ENCODE assay signal across 17 cellular contexts in the genomic region with DNA sequence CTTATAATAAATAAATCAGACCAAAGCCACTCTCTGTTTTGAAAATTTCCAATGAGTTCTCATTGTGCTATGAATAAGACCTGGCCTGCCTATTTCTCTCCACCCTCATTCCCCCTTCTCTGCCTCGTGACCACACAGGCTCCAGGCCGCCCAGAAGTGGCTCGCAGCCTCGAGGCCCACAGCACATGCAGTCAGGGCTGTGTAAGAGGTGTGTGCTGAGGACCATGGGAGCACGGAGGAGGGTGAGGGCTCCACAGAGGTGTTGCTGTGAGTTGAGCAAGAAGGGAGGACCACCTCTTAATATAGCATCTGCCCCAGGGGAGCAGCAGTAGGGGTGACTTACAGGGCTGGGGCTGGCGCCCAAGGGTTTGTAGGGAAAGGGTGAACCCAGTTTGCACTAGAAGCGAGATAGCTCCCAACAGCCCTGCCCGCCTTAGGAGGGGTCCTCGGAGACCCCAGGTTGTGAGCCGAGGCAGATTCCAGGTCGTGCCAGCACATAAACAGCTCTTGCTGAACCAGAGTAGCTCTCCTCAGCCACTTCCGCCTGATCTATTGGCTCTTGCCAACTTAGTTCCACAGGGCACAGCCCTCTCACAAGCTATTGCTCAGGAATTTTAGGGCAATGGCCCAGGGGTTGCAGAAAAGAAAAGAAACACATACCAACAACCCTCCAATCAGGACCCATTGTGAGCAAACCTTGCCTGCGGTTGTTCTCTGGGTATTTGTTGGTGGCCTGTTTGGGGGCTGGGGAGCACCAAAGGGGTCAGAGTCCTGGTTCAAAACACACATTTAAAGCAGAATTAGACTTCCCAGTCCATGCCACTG.
A peak's percentile ranks its signal among the peaks of the same experiment; 100 is the strongest.
DNase-seq lines count a peak whose midpoint lies in the region; ATAC-seq and TF ChIP-seq lines count a peak whose summit lies in the region.
"Had no signal": no experiment of that assay in that cellular context is flagged by ENCODE, and none has a peak within 500 bp of the region (broad histone marks: within the 10 kb centered on the region; RNA-seq: fewer than 3 reads in every experiment).

No MANE protein-coding gene starts in this region.

- H3K4me3 Mint-ChIP-seq in glutamatergic neuron (ENCODE audit: unreplicated experiment): no peak overlapping the region
- H3K4me3 Mint-ChIP-seq: naive thymus-derived CD4-positive, alpha-beta T cell had no signal

- H3K56ac ChIP-seq in IMR-90 (ENCODE audit: extremely low read depth, insufficient read depth, low read length): no peak overlapping the region

- H3K9ac ChIP-seq in IMR-90 (ENCODE audit: low read depth, low read length): 0 out of 2 replicates have a peak overlapping the region, but pooled peaks have one; percentile 20

- peak overlapping the region; percentile 89 for H2BK5ac ChIP-seq in IMR-90 (ENCODE audit: low read depth, low read length, poor library complexity, severe bottlenecking)

- peak overlapping the region; percentile 60 for H2AK9ac ChIP-seq in IMR-90 (replicated peaks; ENCODE audit: low read depth, low read length, poor library complexity)

- H3K27me3 ChIP-seq in IMR-90 (ENCODE audit: control insufficient read depth, insufficient read depth, low read length) (no peaks in the 10 kb centered on the region), right lobe of liver (no peaks in the 10 kb centered on the region), tibial artery (no peaks in the 10 kb centered on the region)
- H3K27me3 ChIP-seq: heart left ventricle had no signal

- H3K36me3 ChIP-seq in IMR-90 (ENCODE audit: control insufficient read depth, insufficient read depth, low read length) (peaks cover 39% of the 10 kb centered on the region), right lobe of liver (no peaks in the 10 kb centered on the region), tibial artery (no peaks in the 10 kb centered on the region)
- H3K36me3 ChIP-seq: heart left ventricle had no signal

- H4K91ac ChIP-seq in IMR-90 (ENCODE audit: insufficient read depth, low read depth, low read length): peak overlapping the region; percentile 90

- no peaks in the 10 kb centered on the region for H3K36me3 Mint-ChIP-seq in glutamatergic neuron (ENCODE audit: unreplicated experiment)
- H3K36me3 Mint-ChIP-seq: naive thymus-derived CD4-positive, alpha-beta T cell had no signal

- H2BK120ac ChIP-seq in IMR-90 (ENCODE audit: low read depth, low read length): peak overlapping the region; percentile 92

- peak overlapping the region; percentile 60; the same call in 1 of the 2 replicates for H3K23ac ChIP-seq in IMR-90 (ENCODE audit: low read depth, low read length)

- peak overlapping the region; percentile 37 for H3K14ac ChIP-seq in IMR-90 (replicated peaks; ENCODE audit: low read depth, low read length)

- TF ChIP-seq CTCF in IMR-90 (conservative IDR thresholded peaks at IDR 0.05; ENCODE audit: low read depth, low read length): no peak
- TF ChIP-seq CTCF in right lobe of liver (IDR thresholded peaks at IDR 0.05): no peak
- TF ChIP-seq CTCF in tibial artery (IDR thresholded peaks at IDR 0.05): no peak
- TF ChIP-seq CTCF in glutamatergic neuron (IDR thresholded peaks at IDR 0.05; ENCODE audit: partially characterized antibody, unreplicated experiment): no peak

- POLR2A ChIA-PET in IMR-90 (lab: Charles Lee; ENCODE audit: unreplicated experiment): no interaction called here

- H3K4me3 ChIP-seq in IMR-90 (ENCODE audit: insufficient read depth, low read depth, low read length) (no peak overlapping the region), right lobe of liver (peak overlapping the region in 2 of 3 donors; percentile 1 to 7), tibial artery (no peak overlapping the region)
- H3K4me3 ChIP-seq: heart left ventricle had no signal

- peak overlapping the region; percentile 90 for H3K4ac ChIP-seq in IMR-90 (ENCODE audit: low read depth, low read length)

- H2AFZ ChIP-seq in IMR-90 (replicated peaks; ENCODE audit: low read length, poor library complexity): no peak overlapping the region

- H3K4me2 ChIP-seq in IMR-90 (ENCODE audit: low read depth, low read length): no peak overlapping the region

- H3K4me1 Mint-ChIP-seq in glutamatergic neuron (ENCODE audit: low read depth, unreplicated experiment): peaks cover 2% of the 10 kb centered on the region
- H3K4me1 Mint-ChIP-seq: naive thymus-derived CD4-positive, alpha-beta T cell had no signal

- H2BK20ac ChIP-seq in IMR-90 (ENCODE audit: low read depth, low read length): peak overlapping the region; percentile 46

- intact Hi-C loops in IMR-90 (cut with micrococcal nuclease): no loop called here
- intact Hi-C loops in right lobe of liver (cut with DNase I): no loop called here
- intact Hi-C loops in tibial artery (cut with DNase I; ENCODE audit: low total_unique reads): no loop called here

- 17% methylated on average over 2 of the region's 13 CpGs; no CpG with 5 or more reads in 1 of the 2 experiments for WGBS in IMR-90 (ENCODE audit: extremely low coverage in 2 of 2, insufficient read length in 1 of 2), 2 experiments
- 22% methylated on average over 11 of the region's 13 CpGs for WGBS in right lobe of liver (ENCODE audit: insufficient coverage, low coverage, low lambda C conversion rate, missing lambda C conversion rate)

- BruUV-seq in IMR-90 (replicated peaks; lab: Mats Ljungman, UMichigan): no TSS peak

- dilution Hi-C loops in IMR-90 (cut with HindIII; ENCODE audit: low sequenced_read_pairs, unreplicated experiment): no loop called here

- H3K27ac ChIP-seq in IMR-90 (ENCODE audit: insufficient read depth, low read length): peak overlapping the region; percentile 79
- H3K27ac ChIP-seq in caudate nucleus (ENCODE audit: low read depth, low read length): peak overlapping the region; percentile 18
- peak overlapping the region; percentile 79 to 94 (median 90) for H3K27ac ChIP-seq in right lobe of liver
- H3K27ac ChIP-seq in tibial artery: peak overlapping the region; percentile 79 to 85
- H3K27ac ChIP-seq: heart left ventricle had no signal

- peaks cover 17% of the 10 kb centered on the region for H3K4me1 ChIP-seq in IMR-90 (ENCODE audit: control insufficient read depth, insufficient read depth, low read length)
- H3K4me1 ChIP-seq in right lobe of liver: peaks cover 0 to 51% (median 13%) of the 10 kb centered on the region in 4 donors
- peaks cover 0 to 54% (median 37%) of the 10 kb centered on the region in 4 donors for H3K4me1 ChIP-seq in tibial artery

- H4K20me1 ChIP-seq in IMR-90 (ENCODE audit: insufficient read depth, low read length): no peaks in the 10 kb centered on the region

- TF ChIP-seq POLR2A in IMR-90 (IDR thresholded peaks at IDR 0.05; ENCODE audit: low read depth, low read length): no peak
- TF ChIP-seq POLR2A in right lobe of liver (IDR thresholded peaks at IDR 0.05): no peak

- peak overlapping the region; percentile 86 for H4K5ac ChIP-seq in IMR-90 (ENCODE audit: low read depth, low read length)

- in situ Hi-C loops in IMR-90 (cut with MboI; ENCODE audit: low sequenced_read_pairs): no loop called here

- H2BK15ac ChIP-seq in IMR-90 (ENCODE audit: low read depth, low read length): peak overlapping the region; percentile 47; the same call in 1 of the 3 replicates

- peaks cover 17 to 70% of the 10 kb centered on the region in 2 experiments for H3K79me1 ChIP-seq in IMR-90 (ENCODE audit: low read depth in 1 of 2, low read length in 2 of 2)

- no peaks in the 10 kb centered on the region for H3K9me3 Mint-ChIP-seq in glutamatergic neuron (ENCODE audit: unreplicated experiment)
- H3K9me3 Mint-ChIP-seq: activated T-helper 2 cell treated with anti-CD3 and anti-CD28 coated beads, Interferon-gamma antibody, Interleukin-2, Interleukin-4, amounts not matched to agents 10 μg/mL and 5 μg/mL and 100 μg/mL, durations not matched to agents 14 hours and 24 hours and 36 hours; naive thymus-derived CD4-positive, alpha-beta T cell had no signal

- H3K27ac Mint-ChIP-seq in glutamatergic neuron (ENCODE audit: unreplicated experiment): no peak overlapping the region
- H3K27ac Mint-ChIP-seq: activated T-helper 2 cell treated with anti-CD3 and anti-CD28 coated beads, Interferon-gamma antibody, Interleukin-2, Interleukin-4, amounts not matched to agents 10 μg/mL and 5 μg/mL and 100 μg/mL, durations not matched to agents 14 hours and 24 hours and 36 hours; naive thymus-derived CD4-positive, alpha-beta T cell had no signal

- CTCF ChIA-PET in IMR-90 (lab: Yijun Ruan, JAX): no interaction called here

- peak; percentile 9; the same call in 1 of the 2 replicates for ATAC-seq in IMR-90 (ENCODE audit: low read depth)
- ATAC-seq in right lobe of liver: peak; percentile 86 to 90 (median 88)
- no peak for ATAC-seq in HG03025 (IDR thresholded peaks at IDR 0.05; ENCODE audit: low FRiP score, unreplicated experiment)
- ATAC-seq in HG02973 (IDR thresholded peaks at IDR 0.05; ENCODE audit: unreplicated experiment): no peak
- ATAC-seq: naive thymus-derived CD4-positive, alpha-beta T cell had no signal

- DNase-seq in IMR-90 (no peak), caudate nucleus (lab: John Stamatoyannopoulos, UW) (no peak), right lobe of liver (peak; percentile 60 to 91 (median 76)), tibial artery (peak; percentile 40 to 86), anterior cingulate cortex (lab: John Stamatoyannopoulos, UW) (no peak), glutamatergic neuron (no peak)
- DNase-seq: activated CD8-positive, alpha-beta memory T cell treated with anti-CD3 and anti-CD28 coated beads for 24 hours; C1 segment of cervical spinal cord; heart left ventricle; left cardiac atrium; naive thymus-derived CD4-positive, alpha-beta T cell; NCI-H187 treated with DMSO at 0.1 percent for 48 hours; NCI-H510A treated with DMSO at 0.1 percent for 48 hours; OCI-M1 had no signal

- H3K9me3 ChIP-seq in IMR-90 (ENCODE audit: control insufficient read depth, insufficient read depth, low read length) (no peaks in the 10 kb centered on the region; the same call in 1 of the 2 replicates), right lobe of liver (no peaks in the 10 kb centered on the region), tibial artery (no peaks in the 10 kb centered on the region)
- H3K9me3 ChIP-seq: heart left ventricle had no signal

- peak overlapping the region; percentile 44 to 72; a peak in 3 of 4 replicates for H4K8ac ChIP-seq in IMR-90 (ENCODE audit: low read depth in 2 of 2, low read length in 2 of 2)

- no peaks in the 10 kb centered on the region for H3K27me3 Mint-ChIP-seq in glutamatergic neuron (ENCODE audit: unreplicated experiment)

- no peak for TF ChIP-seq RAD21 in IMR-90 (IDR thresholded peaks at IDR 0.05; ENCODE audit: low read length)

- peak overlapping the region; percentile 89 for H2AK5ac ChIP-seq in IMR-90 (ENCODE audit: low read depth, low read length)

- peak overlapping the region; percentile 45 for H3K18ac ChIP-seq in IMR-90 (ENCODE audit: low read depth, low read length)

- H3K9me1 ChIP-seq in IMR-90 (ENCODE audit: insufficient read depth, low read length): peaks cover 22% of the 10 kb centered on the region

TF ChIP-seq in IMR-90, 13 proteins besides CTCF, POLR2A, EP300 and RAD21 (continues in another document):
- no peak for TF ChIP-seq MAFK (IDR thresholded peaks at IDR 0.05; ENCODE audit: low read depth, low read length)

Comparison
In these comparisons a context has a peak if more than half of its experiments do, and no peak if none do; other contexts are left out.
1. ATAC-seq: peak in IMR-90 (single experiment) and right lobe of liver (4 of 4); none in HG03025 (single experiment) and HG02973 (single experiment).
2. DNase-seq: peak in right lobe of liver (3 of 3) and tibial artery (2 of 2); none in IMR-90 (single experiment), caudate nucleus (0 of 61), anterior cingulate cortex (0 of 58) and glutamatergic neuron (single experiment).
3. H3K27ac ChIP-seq: peak in every context shown above with its lines; median percentile 90 in right lobe of liver; 82 in tibial artery; 79 in IMR-90; 18 in caudate nucleus.
4. H3K4me3 ChIP-seq: peak in right lobe of liver (2 of 3); none in IMR-90 (single experiment) and tibial artery (0 of 2).